2 cellular contexts compared by ENCODE assay signal in genomic region chr14:32078794-32079663, GRCh38.
TF ChIP-seq lines count a peak whose summit lies in the region.

No MANE protein-coding gene starts in this region.

TF ChIP-seq in IMR-90, 13 proteins besides CTCF, POLR2A, EP300 and RAD21:
- no peak for TF ChIP-seq MAZ (IDR thresholded peaks at IDR 0.05; ENCODE audit: borderline replicate concordance, low read depth, low read length)
- TF ChIP-seq FOS (IDR thresholded peaks at IDR 0.05; ENCODE audit: low read depth, low read length) = no peak
- no peak for TF ChIP-seq RCOR1 (IDR thresholded peaks at IDR 0.05; ENCODE audit: insufficient replicate concordance, low read length)
- TF ChIP-seq MAFK (IDR thresholded peaks at IDR 0.05; ENCODE audit: low read depth, low read length) = no peak
- no peak for TF ChIP-seq CEBPB (IDR thresholded peaks at IDR 0.05; ENCODE audit: low read depth, low read length)
- no peak for TF ChIP-seq BHLHE40 (IDR thresholded peaks at IDR 0.05; ENCODE audit: low read depth, low read length)
- no peak for TF ChIP-seq ELK1 (IDR thresholded peaks at IDR 0.05; ENCODE audit: borderline replicate concordance, low read depth, low read length)
- no peak for TF ChIP-seq USF2 (IDR thresholded peaks at IDR 0.05; ENCODE audit: low read depth, low read length)
- no peak for TF ChIP-seq SMC3 (IDR thresholded peaks at IDR 0.05; ENCODE audit: low read depth, low read length)
- no peak for TF ChIP-seq NFE2L2 (IDR thresholded peaks at IDR 0.05; ENCODE audit: low read depth, low read length)
- no peak for TF ChIP-seq MXI1 (IDR thresholded peaks at IDR 0.05; ENCODE audit: borderline replicate concordance, low read depth, low read length)
- no peak for TF ChIP-seq RFX5 (IDR thresholded peaks at IDR 0.05; ENCODE audit: low read depth, low read length)

TF ChIP-seq in HepG2, 621 proteins besides CTCF, POLR2A, EP300 and RAD21 (continues in another document):
- TF ChIP-seq AHR (CRISPR knock-in tag; IDR thresholded peaks at IDR 0.05) = no peak
- TF ChIP-seq, protein P1, sequence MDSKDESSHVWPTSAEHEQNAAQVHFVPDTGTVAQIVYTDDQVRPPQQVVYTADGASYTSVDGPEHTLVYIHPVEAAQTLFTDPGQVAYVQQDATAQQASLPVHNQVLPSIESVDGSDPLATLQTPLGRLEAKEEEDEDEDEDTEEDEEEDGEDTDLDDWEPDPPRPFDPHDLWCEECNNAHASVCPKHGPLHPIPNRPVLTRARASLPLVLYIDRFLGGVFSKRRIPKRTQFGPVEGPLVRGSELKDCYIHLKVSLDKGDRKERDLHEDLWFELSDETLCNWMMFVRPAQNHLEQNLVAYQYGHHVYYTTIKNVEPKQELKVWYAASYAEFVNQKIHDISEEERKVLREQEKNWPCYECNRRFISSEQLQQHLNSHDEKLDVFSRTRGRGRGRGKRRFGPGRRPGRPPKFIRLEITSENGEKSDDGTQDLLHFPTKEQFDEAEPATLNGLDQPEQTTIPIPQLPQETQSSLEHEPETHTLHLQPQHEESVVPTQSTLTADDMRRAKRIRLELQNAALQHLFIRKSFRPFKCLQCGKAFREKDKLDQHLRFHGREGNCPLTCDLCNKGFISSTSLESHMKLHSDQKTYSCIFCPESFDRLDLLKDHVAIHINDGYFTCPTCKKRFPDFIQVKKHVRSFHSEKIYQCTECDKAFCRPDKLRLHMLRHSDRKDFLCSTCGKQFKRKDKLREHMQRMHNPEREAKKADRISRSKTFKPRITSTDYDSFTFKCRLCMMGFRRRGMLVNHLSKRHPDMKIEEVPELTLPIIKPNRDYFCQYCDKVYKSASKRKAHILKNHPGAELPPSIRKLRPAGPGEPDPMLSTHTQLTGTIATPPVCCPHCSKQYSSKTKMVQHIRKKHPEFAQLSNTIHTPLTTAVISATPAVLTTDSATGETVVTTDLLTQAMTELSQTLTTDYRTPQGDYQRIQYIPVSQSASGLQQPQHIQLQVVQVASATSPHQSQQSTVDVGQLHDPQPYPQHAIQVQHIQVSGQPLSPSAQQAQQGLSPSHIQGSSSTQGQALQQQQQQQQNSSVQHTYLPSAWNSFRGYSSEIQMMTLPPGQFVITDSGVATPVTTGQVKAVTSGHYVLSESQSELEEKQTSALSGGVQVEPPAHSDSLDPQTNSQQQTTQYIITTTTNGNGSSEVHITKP (CRISPR knock-in tag; IDR thresholded peaks at IDR 0.05; ENCODE audit: low read depth) = no peak
- TF ChIP-seq SRSF4 (IDR thresholded peaks at IDR 0.05; ENCODE audit: low read depth, low read length, poor library complexity, severe bottlenecking) = no peak
- TF ChIP-seq, protein P2, sequence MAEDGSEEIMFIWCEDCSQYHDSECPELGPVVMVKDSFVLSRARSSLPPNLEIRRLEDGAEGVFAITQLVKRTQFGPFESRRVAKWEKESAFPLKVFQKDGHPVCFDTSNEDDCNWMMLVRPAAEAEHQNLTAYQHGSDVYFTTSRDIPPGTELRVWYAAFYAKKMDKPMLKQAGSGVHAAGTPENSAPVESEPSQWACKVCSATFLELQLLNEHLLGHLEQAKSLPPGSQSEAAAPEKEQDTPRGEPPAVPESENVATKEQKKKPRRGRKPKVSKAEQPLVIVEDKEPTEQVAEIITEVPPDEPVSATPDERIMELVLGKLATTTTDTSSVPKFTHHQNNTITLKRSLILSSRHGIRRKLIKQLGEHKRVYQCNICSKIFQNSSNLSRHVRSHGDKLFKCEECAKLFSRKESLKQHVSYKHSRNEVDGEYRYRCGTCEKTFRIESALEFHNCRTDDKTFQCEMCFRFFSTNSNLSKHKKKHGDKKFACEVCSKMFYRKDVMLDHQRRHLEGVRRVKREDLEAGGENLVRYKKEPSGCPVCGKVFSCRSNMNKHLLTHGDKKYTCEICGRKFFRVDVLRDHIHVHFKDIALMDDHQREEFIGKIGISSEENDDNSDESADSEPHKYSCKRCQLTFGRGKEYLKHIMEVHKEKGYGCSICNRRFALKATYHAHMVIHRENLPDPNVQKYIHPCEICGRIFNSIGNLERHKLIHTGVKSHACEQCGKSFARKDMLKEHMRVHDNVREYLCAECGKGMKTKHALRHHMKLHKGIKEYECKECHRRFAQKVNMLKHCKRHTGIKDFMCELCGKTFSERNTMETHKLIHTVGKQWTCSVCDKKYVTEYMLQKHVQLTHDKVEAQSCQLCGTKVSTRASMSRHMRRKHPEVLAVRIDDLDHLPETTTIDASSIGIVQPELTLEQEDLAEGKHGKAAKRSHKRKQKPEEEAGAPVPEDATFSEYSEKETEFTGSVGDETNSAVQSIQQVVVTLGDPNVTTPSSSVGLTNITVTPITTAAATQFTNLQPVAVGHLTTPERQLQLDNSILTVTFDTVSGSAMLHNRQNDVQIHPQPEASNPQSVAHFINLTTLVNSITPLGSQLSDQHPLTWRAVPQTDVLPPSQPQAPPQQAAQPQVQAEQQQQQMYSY (CRISPR knock-in tag; IDR thresholded peaks at IDR 0.05) = no peak
- TF ChIP-seq, protein P3, sequence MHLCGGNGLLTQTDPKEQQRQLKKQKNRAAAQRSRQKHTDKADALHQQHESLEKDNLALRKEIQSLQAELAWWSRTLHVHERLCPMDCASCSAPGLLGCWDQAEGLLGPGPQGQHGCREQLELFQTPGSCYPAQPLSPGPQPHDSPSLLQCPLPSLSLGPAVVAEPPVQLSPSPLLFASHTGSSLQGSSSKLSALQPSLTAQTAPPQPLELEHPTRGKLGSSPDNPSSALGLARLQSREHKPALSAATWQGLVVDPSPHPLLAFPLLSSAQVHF (CRISPR knock-in tag; IDR thresholded peaks at IDR 0.05) = no peak
- no peak for TF ChIP-seq E2F5 (CRISPR knock-in tag; conservative IDR thresholded peaks at IDR 0.05)
- TF ChIP-seq FOSL1 (CRISPR knock-in tag; IDR thresholded peaks at IDR 0.05; ENCODE audit: borderline replicate concordance) = no peak
- TF ChIP-seq TCF7L2 (IDR thresholded peaks at IDR 0.05; ENCODE audit: low read depth, low read length) = 0 out of 2 replicates have a peak, but pooled peaks have one; percentile 66
- no peak for TF ChIP-seq HHEX (CRISPR knock-in tag; IDR thresholded peaks at IDR 0.05)
- TF ChIP-seq KMT2B (CRISPR knock-in tag; IDR thresholded peaks at IDR 0.05) = no peak
- no peak for TF ChIP-seq TRIM24 (CRISPR knock-in tag; IDR thresholded peaks at IDR 0.05)
- TF ChIP-seq ZNF333 (CRISPR knock-in tag; IDR thresholded peaks at IDR 0.05; ENCODE audit: borderline replicate concordance) = no peak
- TF ChIP-seq, protein P4, sequence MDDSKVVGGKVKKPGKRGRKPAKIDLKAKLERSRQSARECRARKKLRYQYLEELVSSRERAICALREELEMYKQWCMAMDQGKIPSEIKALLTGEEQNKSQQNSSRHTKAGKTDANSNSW (CRISPR knock-in tag; IDR thresholded peaks at IDR 0.05; ENCODE audit: borderline replicate concordance) = no peak
- no peak for TF ChIP-seq ISL2 (CRISPR knock-in tag; IDR thresholded peaks at IDR 0.05)
- TF ChIP-seq ZFP62 (CRISPR knock-in tag; IDR thresholded peaks at IDR 0.05) = no peak
- no peak for TF ChIP-seq FOXK1 (CRISPR knock-in tag; IDR thresholded peaks at IDR 0.05; ENCODE audit: borderline replicate concordance, low read depth)
- TF ChIP-seq, protein P5, sequence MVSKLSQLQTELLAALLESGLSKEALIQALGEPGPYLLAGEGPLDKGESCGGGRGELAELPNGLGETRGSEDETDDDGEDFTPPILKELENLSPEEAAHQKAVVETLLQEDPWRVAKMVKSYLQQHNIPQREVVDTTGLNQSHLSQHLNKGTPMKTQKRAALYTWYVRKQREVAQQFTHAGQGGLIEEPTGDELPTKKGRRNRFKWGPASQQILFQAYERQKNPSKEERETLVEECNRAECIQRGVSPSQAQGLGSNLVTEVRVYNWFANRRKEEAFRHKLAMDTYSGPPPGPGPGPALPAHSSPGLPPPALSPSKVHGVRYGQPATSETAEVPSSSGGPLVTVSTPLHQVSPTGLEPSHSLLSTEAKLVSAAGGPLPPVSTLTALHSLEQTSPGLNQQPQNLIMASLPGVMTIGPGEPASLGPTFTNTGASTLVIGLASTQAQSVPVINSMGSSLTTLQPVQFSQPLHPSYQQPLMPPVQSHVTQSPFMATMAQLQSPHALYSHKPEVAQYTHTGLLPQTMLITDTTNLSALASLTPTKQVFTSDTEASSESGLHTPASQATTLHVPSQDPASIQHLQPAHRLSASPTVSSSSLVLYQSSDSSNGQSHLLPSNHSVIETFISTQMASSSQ (IDR thresholded peaks at IDR 0.05; ENCODE audit: low read depth) = no peak
- TF ChIP-seq, protein P5 (CRISPR knock-in tag; IDR thresholded peaks at IDR 0.05; ENCODE audit: borderline replicate concordance) = no peak
- no peak for TF ChIP-seq HNRNPK (IDR thresholded peaks at IDR 0.05; ENCODE audit: low read depth, low read length, poor library complexity, severe bottlenecking)
- no peak for TF ChIP-seq ETV5 (CRISPR knock-in tag; IDR thresholded peaks at IDR 0.05; ENCODE audit: borderline replicate concordance)
- TF ChIP-seq ZNF235 (CRISPR knock-in tag; IDR thresholded peaks at IDR 0.05; ENCODE audit: borderline replicate concordance) = no peak
- TF ChIP-seq ZMAT3 (CRISPR knock-in tag; conservative IDR thresholded peaks at IDR 0.05) = 0 out of 2 replicates have a peak, but pooled peaks have one; percentile 28
- no peak for TF ChIP-seq PAF1 (CRISPR knock-in tag; IDR thresholded peaks at IDR 0.05)
- no peak for TF ChIP-seq ZNF260 (CRISPR knock-in tag; IDR thresholded peaks at IDR 0.05; ENCODE audit: borderline replicate concordance, low read depth)
- TF ChIP-seq THAP7 (CRISPR knock-in tag; IDR thresholded peaks at IDR 0.05) = no peak
- TF ChIP-seq MTF1 (CRISPR knock-in tag; IDR thresholded peaks at IDR 0.05) = no peak
- no peak for TF ChIP-seq PRDM4 (CRISPR knock-in tag; IDR thresholded peaks at IDR 0.05; ENCODE audit: borderline replicate concordance)
- TF ChIP-seq ZNF263 (CRISPR knock-in tag; IDR thresholded peaks at IDR 0.05) = no peak
- TF ChIP-seq, protein P6, sequence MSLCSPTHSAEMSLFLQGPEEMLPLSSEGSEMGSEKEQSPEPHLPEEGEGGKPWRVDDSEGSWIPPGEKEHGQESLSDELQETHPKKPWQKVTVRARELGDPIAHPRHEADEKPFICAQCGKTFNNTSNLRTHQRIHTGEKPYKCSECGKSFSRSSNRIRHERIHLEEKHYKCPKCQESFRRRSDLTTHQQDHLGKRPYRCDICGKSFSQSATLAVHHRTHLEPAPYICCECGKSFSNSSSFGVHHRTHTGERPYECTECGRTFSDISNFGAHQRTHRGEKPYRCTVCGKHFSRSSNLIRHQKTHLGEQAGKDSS (CRISPR knock-in tag; IDR thresholded peaks at IDR 0.05; ENCODE audit: borderline replicate concordance, low read depth) = no peak
- TF ChIP-seq USF2 (IDR thresholded peaks at IDR 0.05; ENCODE audit: low read depth, low read length) = no peak
- 0 out of 2 replicates have a peak, but pooled peaks have one; percentile 17 for TF ChIP-seq USF2 (CRISPR knock-in tag; IDR thresholded peaks at IDR 0.05; ENCODE audit: borderline replicate concordance)
- TF ChIP-seq ZNF484 (CRISPR knock-in tag; IDR thresholded peaks at IDR 0.05; ENCODE audit: borderline replicate concordance, low read depth) = no peak
- TF ChIP-seq KLF11 (CRISPR knock-in tag; IDR thresholded peaks at IDR 0.05) = no peak
